ENCODE assay signal across 8 cellular contexts in genomic region chr13:33542309-33543088, GRCh38.
DNase-seq lines count a peak whose midpoint lies in the region; ATAC-seq and TF ChIP-seq lines count a peak whose summit lies in the region.

No MANE protein-coding gene starts in this region.

- DNase-seq in AG08395 (ENCODE audit: low spot score) (peak; percentile 97), NCI-H2227 (lab: John Stamatoyannopoulos, UW; ENCODE audit: unreplicated experiment) (peak; percentile 97), WTC11 (ENCODE audit: low spot score) (peak; percentile 96), caudate nucleus (lab: John Stamatoyannopoulos, UW) (peak; percentile 81 to 100 (median 97)), immature natural killer cell (peak; percentile 99), smooth muscle cell of the brain vasculature (ENCODE audit: low read depth, low spot score) (peak; percentile 98)

- CTCF ChIA-PET in WTC11 (lab: Charles Lee), result interaction anchor here (0.7 to 1.7 kb wide), 22 partner anchors 12 to 955 kb away, joined by 3 to 12 read pairs (median 4); partner anchors contain the start of gene STARD13

- no peaks in the 10 kb centered on the region for H3K27me3 Mint-ChIP-seq in WTC11 (ENCODE audit: low read depth)
- peaks cover 9 to 15% (median 14%) of the 10 kb centered on the region in 3 donors for H3K27me3 Mint-ChIP-seq in immature natural killer cell (ENCODE audit: low read depth in 3 of 3)

- ATAC-seq in GM18873 (IDR thresholded peaks at IDR 0.05; ENCODE audit: low FRiP score, unreplicated experiment) (peak; percentile 87), HG03139 (IDR thresholded peaks at IDR 0.05; ENCODE audit: unreplicated experiment) (peak; percentile 84), WTC11 (peak; percentile 87)

- no peaks in the 10 kb centered on the region for H3K9me3 Mint-ChIP-seq in WTC11
- peaks cover 0 to 1% (median 0%) of the 10 kb centered on the region in 6 donors for H3K9me3 Mint-ChIP-seq in immature natural killer cell

- peak overlapping the region; percentile 98 for H3K27ac Mint-ChIP-seq in WTC11
- peak overlapping the region; percentile 98 to 100 (median 99) for H3K27ac Mint-ChIP-seq in immature natural killer cell

- H3K4me1 Mint-ChIP-seq in WTC11 (peaks cover 59% of the 10 kb centered on the region), immature natural killer cell (peaks cover 38 to 41% of the 10 kb centered on the region in 2 donors)

- no peaks in the 10 kb centered on the region for H3K36me3 Mint-ChIP-seq in WTC11
- H3K36me3 Mint-ChIP-seq in immature natural killer cell, result no peaks in the 10 kb centered on the region

- peak overlapping the region; percentile 87 for H3K4me3 Mint-ChIP-seq in WTC11
- peak overlapping the region; percentile 89 to 97 (median 96) for H3K4me3 Mint-ChIP-seq in immature natural killer cell

- TF ChIP-seq CTCF in WTC11 (IDR thresholded peaks at IDR 0.05), result no peak

- H3K27ac ChIP-seq in caudate nucleus (ENCODE audit: low read depth, low read length), result peak overlapping the region; percentile 100

- POLR2A ChIA-PET in WTC11 (lab: Charles Lee), result interaction anchor here (0.8 to 1.4 kb wide), 3 partner anchors 30 to 956 kb away, joined by 3 read pairs; partner anchors contain the start of gene PDS5B

TF ChIP-seq in WTC11, 78 proteins besides CTCF, POLR2A, EP300 and RAD21 (continues in another document):
- TF ChIP-seq, protein P1, sequence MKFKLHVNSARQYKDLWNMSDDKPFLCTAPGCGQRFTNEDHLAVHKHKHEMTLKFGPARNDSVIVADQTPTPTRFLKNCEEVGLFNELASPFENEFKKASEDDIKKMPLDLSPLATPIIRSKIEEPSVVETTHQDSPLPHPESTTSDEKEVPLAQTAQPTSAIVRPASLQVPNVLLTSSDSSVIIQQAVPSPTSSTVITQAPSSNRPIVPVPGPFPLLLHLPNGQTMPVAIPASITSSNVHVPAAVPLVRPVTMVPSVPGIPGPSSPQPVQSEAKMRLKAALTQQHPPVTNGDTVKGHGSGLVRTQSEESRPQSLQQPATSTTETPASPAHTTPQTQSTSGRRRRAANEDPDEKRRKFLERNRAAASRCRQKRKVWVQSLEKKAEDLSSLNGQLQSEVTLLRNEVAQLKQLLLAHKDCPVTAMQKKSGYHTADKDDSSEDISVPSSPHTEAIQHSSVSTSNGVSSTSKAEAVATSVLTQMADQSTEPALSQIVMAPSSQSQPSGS (CRISPR knock-in tag; IDR thresholded peaks at IDR 0.05; ENCODE audit: borderline replicate concordance, low read depth), result no peak
- TF ChIP-seq USF2 (CRISPR knock-in tag; IDR thresholded peaks at IDR 0.05), result no peak; the same call in 1 of the 2 replicates
- TF ChIP-seq, protein P2, sequence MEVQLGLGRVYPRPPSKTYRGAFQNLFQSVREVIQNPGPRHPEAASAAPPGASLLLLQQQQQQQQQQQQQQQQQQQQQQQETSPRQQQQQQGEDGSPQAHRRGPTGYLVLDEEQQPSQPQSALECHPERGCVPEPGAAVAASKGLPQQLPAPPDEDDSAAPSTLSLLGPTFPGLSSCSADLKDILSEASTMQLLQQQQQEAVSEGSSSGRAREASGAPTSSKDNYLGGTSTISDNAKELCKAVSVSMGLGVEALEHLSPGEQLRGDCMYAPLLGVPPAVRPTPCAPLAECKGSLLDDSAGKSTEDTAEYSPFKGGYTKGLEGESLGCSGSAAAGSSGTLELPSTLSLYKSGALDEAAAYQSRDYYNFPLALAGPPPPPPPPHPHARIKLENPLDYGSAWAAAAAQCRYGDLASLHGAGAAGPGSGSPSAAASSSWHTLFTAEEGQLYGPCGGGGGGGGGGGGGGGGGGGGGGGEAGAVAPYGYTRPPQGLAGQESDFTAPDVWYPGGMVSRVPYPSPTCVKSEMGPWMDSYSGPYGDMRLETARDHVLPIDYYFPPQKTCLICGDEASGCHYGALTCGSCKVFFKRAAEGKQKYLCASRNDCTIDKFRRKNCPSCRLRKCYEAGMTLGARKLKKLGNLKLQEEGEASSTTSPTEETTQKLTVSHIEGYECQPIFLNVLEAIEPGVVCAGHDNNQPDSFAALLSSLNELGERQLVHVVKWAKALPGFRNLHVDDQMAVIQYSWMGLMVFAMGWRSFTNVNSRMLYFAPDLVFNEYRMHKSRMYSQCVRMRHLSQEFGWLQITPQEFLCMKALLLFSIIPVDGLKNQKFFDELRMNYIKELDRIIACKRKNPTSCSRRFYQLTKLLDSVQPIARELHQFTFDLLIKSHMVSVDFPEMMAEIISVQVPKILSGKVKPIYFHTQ (CRISPR knock-in tag; IDR thresholded peaks at IDR 0.05), result no peak
- no peak for TF ChIP-seq CDX4 (CRISPR knock-in tag; IDR thresholded peaks at IDR 0.05; ENCODE audit: borderline replicate concordance)
- TF ChIP-seq, protein P3, sequence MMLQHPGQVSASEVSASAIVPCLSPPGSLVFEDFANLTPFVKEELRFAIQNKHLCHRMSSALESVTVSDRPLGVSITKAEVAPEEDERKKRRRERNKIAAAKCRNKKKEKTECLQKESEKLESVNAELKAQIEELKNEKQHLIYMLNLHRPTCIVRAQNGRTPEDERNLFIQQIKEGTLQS (CRISPR knock-in tag; conservative IDR thresholded peaks at IDR 0.05), result no peak
- no peak for TF ChIP-seq ZNF416 (CRISPR knock-in tag; IDR thresholded peaks at IDR 0.05)
- TF ChIP-seq TEAD4 (CRISPR knock-in tag; IDR thresholded peaks at IDR 0.05), result no peak
- peak; percentile 60; the same call in 1 of the 2 replicates for TF ChIP-seq TP53 (CRISPR knock-in tag; IDR thresholded peaks at IDR 0.05)
- TF ChIP-seq, protein P4, sequence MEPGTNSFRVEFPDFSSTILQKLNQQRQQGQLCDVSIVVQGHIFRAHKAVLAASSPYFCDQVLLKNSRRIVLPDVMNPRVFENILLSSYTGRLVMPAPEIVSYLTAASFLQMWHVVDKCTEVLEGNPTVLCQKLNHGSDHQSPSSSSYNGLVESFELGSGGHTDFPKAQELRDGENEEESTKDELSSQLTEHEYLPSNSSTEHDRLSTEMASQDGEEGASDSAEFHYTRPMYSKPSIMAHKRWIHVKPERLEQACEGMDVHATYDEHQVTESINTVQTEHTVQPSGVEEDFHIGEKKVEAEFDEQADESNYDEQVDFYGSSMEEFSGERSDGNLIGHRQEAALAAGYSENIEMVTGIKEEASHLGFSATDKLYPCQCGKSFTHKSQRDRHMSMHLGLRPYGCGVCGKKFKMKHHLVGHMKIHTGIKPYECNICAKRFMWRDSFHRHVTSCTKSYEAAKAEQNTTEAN (CRISPR knock-in tag; IDR thresholded peaks at IDR 0.05), result peak; percentile 40; the same call in 1 of the 2 replicates
- TF ChIP-seq ETV6 (CRISPR knock-in tag; IDR thresholded peaks at IDR 0.05), result peak; percentile 94
- peak; percentile 68; the same call in 1 of the 2 replicates for TF ChIP-seq FOXK1 (CRISPR knock-in tag; IDR thresholded peaks at IDR 0.05)
- TF ChIP-seq, protein P5, sequence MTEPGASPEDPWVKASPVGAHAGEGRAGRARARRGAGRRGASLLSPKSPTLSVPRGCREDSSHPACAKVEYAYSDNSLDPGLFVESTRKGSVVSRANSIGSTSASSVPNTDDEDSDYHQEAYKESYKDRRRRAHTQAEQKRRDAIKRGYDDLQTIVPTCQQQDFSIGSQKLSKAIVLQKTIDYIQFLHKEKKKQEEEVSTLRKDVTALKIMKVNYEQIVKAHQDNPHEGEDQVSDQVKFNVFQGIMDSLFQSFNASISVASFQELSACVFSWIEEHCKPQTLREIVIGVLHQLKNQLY (CRISPR knock-in tag; IDR thresholded peaks at IDR 0.05), result no peak
- no peak for TF ChIP-seq ZNF121 (CRISPR knock-in tag; IDR thresholded peaks at IDR 0.05)
- TF ChIP-seq CREM (CRISPR knock-in tag; IDR thresholded peaks at IDR 0.05), result peak; percentile 48; the same call in 1 of the 2 replicates
- no peak for TF ChIP-seq ZNF512 (CRISPR knock-in tag; IDR thresholded peaks at IDR 0.05; ENCODE audit: borderline replicate concordance)
- peak; percentile 80 for TF ChIP-seq ZBTB21 (CRISPR knock-in tag; IDR thresholded peaks at IDR 0.05; ENCODE audit: borderline replicate concordance)
- no peak for TF ChIP-seq ZNF317 (CRISPR knock-in tag; IDR thresholded peaks at IDR 0.05; ENCODE audit: borderline replicate concordance, low read depth)
- no peak for TF ChIP-seq GTF2I (CRISPR knock-in tag; conservative IDR thresholded peaks at IDR 0.05)
- TF ChIP-seq SMAD4 (CRISPR knock-in tag; IDR thresholded peaks at IDR 0.05), result no peak
- TF ChIP-seq, protein P6, sequence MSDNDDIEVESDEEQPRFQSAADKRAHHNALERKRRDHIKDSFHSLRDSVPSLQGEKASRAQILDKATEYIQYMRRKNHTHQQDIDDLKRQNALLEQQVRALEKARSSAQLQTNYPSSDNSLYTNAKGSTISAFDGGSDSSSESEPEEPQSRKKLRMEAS (CRISPR knock-in tag; IDR thresholded peaks at IDR 0.05), result peak; percentile 95
- TF ChIP-seq ZNF671 (CRISPR knock-in tag; IDR thresholded peaks at IDR 0.05), result no peak
- no peak for TF ChIP-seq ZNF423 (CRISPR knock-in tag; IDR thresholded peaks at IDR 0.05)
- no peak for TF ChIP-seq NR1H2 (CRISPR knock-in tag; IDR thresholded peaks at IDR 0.05)
- TF ChIP-seq EMX1 (CRISPR knock-in tag; IDR thresholded peaks at IDR 0.05), result no peak

Comparison
In these comparisons a context has a peak if more than half of its experiments do, and no peak if none do; other contexts are left out.
1. Peak in every context shown above with its lines: DNase-seq, ATAC-seq and H3K27ac ChIP-seq.